In genomic region chr1:78291443-78291842, GRCh38 we compare ENCODE assay signal across 21 cellular contexts.
"Had no signal": no experiment of that assay in that cellular context is flagged by ENCODE, and none has a peak within 500 bp of the region (broad histone marks: within the 10 kb centered on the region; RNA-seq: fewer than 3 reads in every experiment).

No MANE protein-coding gene starts in this region.

- H3K4me1 ChIP-seq: heart left ventricle, prostate gland had no signal

- H3K4me1 Mint-ChIP-seq: activated CD4-positive, alpha-beta memory T cell treated with anti-CD3 and anti-CD28 coated beads, Interleukin-2, amount 10 ng/mL, durations not matched to agents 7 days and 5 days; activated CD4-positive, alpha-beta T cell treated with anti-CD3 and anti-CD28 coated beads, Interleukin-2, amount 10 ng/mL, durations not matched to agents 24 days and 14 days; activated naive CD8-positive, alpha-beta T cell treated with anti-CD3 and anti-CD28 coated beads, Interleukin-2, amount 50 U/mL, for 24 hours; brain; naive thymus-derived CD4-positive, alpha-beta T cell; T-cell had no signal

- H3K9me3 ChIP-seq: heart left ventricle, prostate gland, tibial nerve had no signal

- H3K27ac Mint-ChIP-seq: activated CD4-positive, alpha-beta memory T cell treated with anti-CD3 and anti-CD28 coated beads, Interleukin-2, amount 10 ng/mL, durations not matched to agents 7 days and 5 days; activated CD4-positive, alpha-beta T cell treated with anti-CD3 and anti-CD28 coated beads, Interleukin-2, amount 10 ng/mL, durations not matched to agents 24 days and 14 days; activated naive CD8-positive, alpha-beta T cell treated with anti-CD3 and anti-CD28 coated beads, Interleukin-2, amount 50 U/mL, for 24 hours; activated T-helper 1 cell treated with anti-CD3 and anti-CD28 coated beads, Interleukin-12 subunit alpha, Interleukin-12 subunit beta, Interleukin-2, Interleukin-4 antibody, amounts not matched to agents 30 ng/mL and 10 ng/mL and 1 ng/mL, durations not matched to agents 14 hours and 24 hours and 36 hours; naive thymus-derived CD4-positive, alpha-beta T cell; stimulated activated naive CD8-positive, alpha-beta T cell treated with anti-CD3 and anti-CD28 coated beads, Interleukin-15, Interleukin-2, amounts not matched to agents 100 ng/mL and 50 ng/mL, for 24 hours; T-cell; T-helper 2 cell treated with Interferon-gamma antibody and Interleukin-4, amounts not matched to agents 5 μg/mL and 100 μg/mL, for 36 hours had no signal

- H3K36me3 Mint-ChIP-seq: brain; naive thymus-derived CD4-positive, alpha-beta T cell; T-cell had no signal

- H3K27me3 Mint-ChIP-seq: activated CD4-positive, alpha-beta memory T cell treated with anti-CD3 and anti-CD28 coated beads, Interleukin-2, amount 10 ng/mL, durations not matched to agents 7 days and 5 days; activated CD4-positive, alpha-beta T cell treated with anti-CD3 and anti-CD28 coated beads, Interleukin-2, amount 10 ng/mL, durations not matched to agents 24 days and 14 days; activated naive CD8-positive, alpha-beta T cell treated with anti-CD3 and anti-CD28 coated beads, Interleukin-2, amount 50 U/mL, for 24 hours; brain; stimulated activated naive CD8-positive, alpha-beta T cell treated with anti-CD3 and anti-CD28 coated beads, Interleukin-15, Interleukin-2, amounts not matched to agents 100 ng/mL and 50 ng/mL, for 24 hours had no signal

- H3K4me3 ChIP-seq: heart left ventricle, lung, prostate gland, tibial nerve had no signal

- H3K9me3 Mint-ChIP-seq: activated CD4-positive, alpha-beta memory T cell treated with anti-CD3 and anti-CD28 coated beads, Interleukin-2, amount 10 ng/mL, durations not matched to agents 7 days and 5 days; activated CD4-positive, alpha-beta T cell treated with anti-CD3 and anti-CD28 coated beads, Interleukin-2, amount 10 ng/mL, durations not matched to agents 24 days and 14 days; activated naive CD8-positive, alpha-beta T cell treated with anti-CD3 and anti-CD28 coated beads, Interleukin-2, amount 50 U/mL, for 24 hours; activated T-helper 1 cell treated with anti-CD3 and anti-CD28 coated beads, Interleukin-12 subunit alpha, Interleukin-12 subunit beta, Interleukin-2, Interleukin-4 antibody, amounts not matched to agents 30 ng/mL and 10 ng/mL and 1 ng/mL, durations not matched to agents 14 hours and 24 hours and 36 hours; brain; stimulated activated naive CD8-positive, alpha-beta T cell treated with anti-CD3 and anti-CD28 coated beads, Interleukin-15, Interleukin-2, amounts not matched to agents 100 ng/mL and 50 ng/mL, for 24 hours; T-cell; T-helper 2 cell treated with Interferon-gamma antibody and Interleukin-4, amounts not matched to agents 5 μg/mL and 100 μg/mL, for 36 hours had no signal

- H3K27ac ChIP-seq: epithelial cell of prostate, prostate gland, VCaP had no signal

- DNase-seq: activated CD4-positive, alpha-beta memory T cell treated with anti-CD3 and anti-CD28 coated beads, Interleukin-2, amount 10 ng/mL, durations not matched to agents 7 days and 5 days; activated CD4-positive, alpha-beta T cell treated with anti-CD3 and anti-CD28 coated beads, Interleukin-2, amount 10 ng/mL, durations not matched to agents 24 days and 14 days; activated gamma-delta T cell; activated naive CD4-positive, alpha-beta T cell treated with anti-CD3 and anti-CD28 coated beads, Interleukin-2, amount 50 U/mL, for 16 hours; activated naive CD8-positive, alpha-beta T cell treated with anti-CD3 and anti-CD28 coated beads, Interleukin-2, amount 50 U/mL, for 24 hours; anterior cingulate cortex; heart left ventricle; left colon; naive thymus-derived CD4-positive, alpha-beta T cell; stimulated activated CD4-positive, alpha-beta T cell treated with anti-CD3 and anti-CD28 coated beads, Interleukin-4, amount 100 ng/mL, for 4 hours; T-cell had no signal

- ATAC-seq: activated CD4-positive, CD25-positive, alpha-beta regulatory T cell treated with anti-CD3 and anti-CD28 coated beads, Interleukin-2, amount 50 U/mL, for 24 hours; activated naive CD8-positive, alpha-beta T cell treated with anti-CD3 and anti-CD28 coated beads, Interleukin-2, amount 50 U/mL, for 24 hours; left colon; naive thymus-derived CD4-positive, alpha-beta T cell; T-cell had no signal

- H3K4me3 Mint-ChIP-seq: activated CD4-positive, alpha-beta memory T cell treated with anti-CD3 and anti-CD28 coated beads, Interleukin-2, amount 10 ng/mL, durations not matched to agents 7 days and 5 days; activated CD4-positive, alpha-beta T cell treated with anti-CD3 and anti-CD28 coated beads, Interleukin-2, amount 10 ng/mL, durations not matched to agents 24 days and 14 days; activated naive CD8-positive, alpha-beta T cell treated with anti-CD3 and anti-CD28 coated beads, Interleukin-2, amount 50 U/mL, for 24 hours; activated T-helper 1 cell treated with anti-CD3 and anti-CD28 coated beads, Interleukin-12 subunit alpha, Interleukin-12 subunit beta, Interleukin-2, Interleukin-4 antibody, amounts not matched to agents 30 ng/mL and 10 ng/mL and 1 ng/mL, durations not matched to agents 14 hours and 24 hours and 36 hours; brain; naive thymus-derived CD4-positive, alpha-beta T cell; stimulated activated naive CD8-positive, alpha-beta T cell treated with anti-CD3 and anti-CD28 coated beads, Interleukin-15, Interleukin-2, amounts not matched to agents 100 ng/mL and 50 ng/mL, for 24 hours; T-cell; T-helper 2 cell treated with Interferon-gamma antibody and Interleukin-4, amounts not matched to agents 5 μg/mL and 100 μg/mL, for 36 hours had no signal

- H3K27me3 ChIP-seq: heart left ventricle, tibial nerve had no signal

- H3K36me3 ChIP-seq: heart left ventricle, prostate gland, tibial nerve had no signal
